In the genomic region with DNA sequence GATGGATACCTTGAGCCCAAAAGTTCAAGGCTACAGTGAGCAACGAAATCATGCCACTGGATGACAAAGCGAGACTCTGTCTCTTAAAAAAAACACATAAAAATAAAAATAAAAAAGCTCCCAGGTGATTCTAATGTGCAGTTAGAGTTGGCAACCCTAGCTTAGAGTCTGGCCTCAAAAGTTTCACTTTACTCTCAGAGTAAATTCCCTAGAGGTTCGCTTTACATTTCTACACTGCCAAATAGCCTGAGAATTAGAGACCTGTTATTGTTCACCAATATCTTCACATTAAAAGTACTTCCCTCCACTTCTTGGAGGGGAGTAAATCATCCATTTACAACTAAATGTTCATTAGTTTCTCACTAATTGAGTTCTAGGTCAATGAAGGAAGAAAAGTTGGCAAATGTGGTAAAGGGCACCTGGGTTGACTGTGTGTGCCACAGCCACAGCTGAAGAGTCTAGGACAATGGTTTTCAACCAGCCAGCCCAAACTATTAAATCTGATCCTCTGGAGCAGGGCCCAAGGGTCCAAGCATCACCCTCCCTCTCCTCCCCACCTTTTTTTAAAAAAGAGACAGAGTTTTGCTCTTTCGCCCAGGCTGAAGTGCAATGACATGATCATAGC, we compare ENCODE assay signal across 24 cellular contexts.
DNase-seq lines count a peak whose midpoint lies in the region; ATAC-seq lines count a peak whose summit lies in the region.
"Had no signal": no experiment of that assay in that cellular context is flagged by ENCODE, and none has a peak within 500 bp of the region (broad histone marks: within the 10 kb centered on the region; RNA-seq: fewer than 3 reads in every experiment).

No MANE protein-coding gene starts in this region.

- CTCF ChIA-PET in activated naive CD4-positive, alpha-beta T cell treated with anti-CD3 and anti-CD28 coated beads, Interleukin-2, amount 10 ng/mL, durations not matched to agents 7 days and 5 days (lab: Charles Lee) = no interaction called here

- DNase-seq in stimulated activated naive B cell treated with anti-CD40 and anti-IgM and Interleukin-4, amounts not matched to agents 10 μg/mL and 1 μg/mL and 100 μg/mL, for 72 hours = no peak
- DNase-seq in activated naive CD4-positive, alpha-beta T cell treated with anti-CD3 and anti-CD28 coated beads, Interleukin-2, amount 10 ng/mL, durations not matched to agents 7 days and 5 days = no peak
- no peak for DNase-seq in activated naive CD4-positive, alpha-beta T cell treated with anti-CD3 and anti-CD28 coated beads, Interleukin-2, amount 50 U/mL, for 16 hours
- DNase-seq: CD8-positive, alpha-beta memory T cell; DMS 273 treated with DMSO at 0.1 percent for 48 hours; DMS79; EL; GF-D8; IMR-90; MM.1S; NCI-H2029; NCI-H446 treated with DMSO at 0.1 percent for 48 hours; NCI-H526; NCI-H82; NK-92 treated with Interleukin-12 subunit alpha and Interleukin-12 subunit beta, amount 100 ng/mL, for 24 hours; PC-9 had no signal

- no peaks in the 10 kb centered on the region for H3K36me3 Mint-ChIP-seq in stimulated activated naive B cell treated with anti-CD40 and anti-IgM and Interleukin-4, amounts not matched to agents 10 μg/mL and 1 μg/mL and 100 μg/mL, for 72 hours
- no peaks in the 10 kb centered on the region for H3K36me3 Mint-ChIP-seq in activated naive CD4-positive, alpha-beta T cell treated with anti-CD3 and anti-CD28 coated beads, Interleukin-2, amount 10 ng/mL, durations not matched to agents 7 days and 5 days
- H3K36me3 Mint-ChIP-seq: CD14-positive monocyte; CD8-positive, alpha-beta memory T cell had no signal

- H3K4me1 Mint-ChIP-seq in stimulated activated naive B cell treated with anti-CD40 and anti-IgM and Interleukin-4, amounts not matched to agents 10 μg/mL and 1 μg/mL and 100 μg/mL, for 72 hours = peaks cover 6 to 26% of the 10 kb centered on the region in 2 donors
- H3K4me1 Mint-ChIP-seq in activated naive CD4-positive, alpha-beta T cell treated with anti-CD3 and anti-CD28 coated beads, Interleukin-2, amount 10 ng/mL, durations not matched to agents 7 days and 5 days = peaks cover 4% of the 10 kb centered on the region
- H3K4me1 Mint-ChIP-seq: CD8-positive, alpha-beta memory T cell; GM23338 had no signal

- peaks cover 0 to 2% of the 10 kb centered on the region in 2 donors for H3K9me3 Mint-ChIP-seq in stimulated activated naive B cell treated with anti-CD40 and anti-IgM and Interleukin-4, amounts not matched to agents 10 μg/mL and 1 μg/mL and 100 μg/mL, for 72 hours
- H3K9me3 Mint-ChIP-seq in activated naive CD4-positive, alpha-beta T cell treated with anti-CD3 and anti-CD28 coated beads, Interleukin-2, amount 10 ng/mL, durations not matched to agents 7 days and 5 days = no peaks in the 10 kb centered on the region
- H3K9me3 Mint-ChIP-seq: CD8-positive, alpha-beta memory T cell had no signal

- H3K27me3 Mint-ChIP-seq in stimulated activated naive B cell treated with anti-CD40 and anti-IgM and Interleukin-4, amounts not matched to agents 10 μg/mL and 1 μg/mL and 100 μg/mL, for 72 hours = peaks cover 12 to 18% of the 10 kb centered on the region in 2 donors
- H3K27me3 Mint-ChIP-seq in activated naive CD4-positive, alpha-beta T cell treated with anti-CD3 and anti-CD28 coated beads, Interleukin-2, amount 10 ng/mL, durations not matched to agents 7 days and 5 days = peaks cover 14% of the 10 kb centered on the region

- ATAC-seq in GM18511 (IDR thresholded peaks at IDR 0.05; ENCODE audit: unreplicated experiment) (peak; percentile 56), GM21447 (IDR thresholded peaks at IDR 0.05; ENCODE audit: unreplicated experiment) (peak; percentile 57), HG03432 (IDR thresholded peaks at IDR 0.05; ENCODE audit: unreplicated experiment) (peak; percentile 69), HG03354 (IDR thresholded peaks at IDR 0.05; ENCODE audit: poor library complexity, severe bottlenecking, unreplicated experiment) (no peak)
- ATAC-seq in stimulated activated naive B cell treated with anti-CD40 and anti-IgM and Interleukin-4, amounts not matched to agents 10 μg/mL and 1 μg/mL and 100 μg/mL, for 72 hours (replicated peaks) = peak; percentile 51 to 53
- ATAC-seq: GM23338, Right ventricle myocardium inferior had no signal

- H3K4me3 Mint-ChIP-seq in stimulated activated naive B cell treated with anti-CD40 and anti-IgM and Interleukin-4, amounts not matched to agents 10 μg/mL and 1 μg/mL and 100 μg/mL, for 72 hours = no peak overlapping the region
- H3K4me3 Mint-ChIP-seq in activated naive CD4-positive, alpha-beta T cell treated with anti-CD3 and anti-CD28 coated beads, Interleukin-2, amount 10 ng/mL, durations not matched to agents 7 days and 5 days = no peak overlapping the region
- H3K4me3 Mint-ChIP-seq: CD14-positive monocyte; CD8-positive, alpha-beta memory T cell; GM23338; H9 had no signal

- H3K27ac Mint-ChIP-seq in stimulated activated naive B cell treated with anti-CD40 and anti-IgM and Interleukin-4, amounts not matched to agents 10 μg/mL and 1 μg/mL and 100 μg/mL, for 72 hours = no peak overlapping the region
- H3K27ac Mint-ChIP-seq in activated naive CD4-positive, alpha-beta T cell treated with anti-CD3 and anti-CD28 coated beads, Interleukin-2, amount 10 ng/mL, durations not matched to agents 7 days and 5 days = no peak overlapping the region
- H3K27ac Mint-ChIP-seq: CD14-positive monocyte; CD8-positive, alpha-beta memory T cell; GM23338; H9 had no signal
